15 cellular contexts compared by ENCODE assay signal in the genomic region with DNA sequence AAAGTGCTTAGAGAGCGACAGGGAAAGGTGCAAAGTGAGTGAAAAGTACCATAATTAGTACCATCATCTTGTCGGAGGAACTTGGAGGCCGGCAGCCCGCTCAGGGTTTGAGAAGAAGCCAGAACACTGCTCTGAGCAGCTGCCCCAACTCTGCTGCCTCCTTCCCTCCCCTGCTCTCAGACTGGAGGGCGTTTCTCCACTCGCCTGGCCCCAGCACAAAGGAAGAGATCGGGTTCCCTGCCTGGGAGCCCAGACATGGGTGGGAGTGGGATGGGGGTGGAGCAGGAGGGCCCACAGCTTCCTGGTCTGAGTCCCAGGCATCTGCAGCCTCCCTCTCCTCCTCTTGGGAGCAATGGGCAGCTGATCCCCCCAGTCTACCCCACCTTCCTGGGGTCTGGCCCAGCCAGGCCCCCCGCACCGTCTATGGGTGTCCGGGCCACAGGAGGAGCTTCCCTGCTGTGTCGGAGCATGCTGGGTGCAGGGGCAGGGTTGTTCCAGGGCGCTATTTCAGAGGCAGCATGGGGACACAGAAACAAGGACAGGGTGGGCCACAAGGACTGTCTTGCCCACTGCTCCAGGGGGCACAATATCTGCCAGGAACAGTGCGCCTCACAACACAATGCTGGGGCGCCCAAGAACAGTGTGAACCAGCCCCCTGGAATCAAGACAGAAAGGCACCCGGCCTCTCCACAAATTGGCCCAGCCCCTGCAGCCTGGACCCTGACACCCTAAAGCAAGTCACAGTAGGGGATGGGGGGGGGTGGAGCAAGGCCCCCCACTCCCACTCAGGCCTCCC. TPM values are rescaled to one million over a fixed set of nuclear protein-coding genes. Genes with fewer than 3 reads are reported as not detected.
DNase-seq lines count a peak whose midpoint lies in the region; TF ChIP-seq lines count a peak whose summit lies in the region.
"Had no signal": no experiment of that assay in that cellular context is flagged by ENCODE, and none has a peak within 500 bp of the region (broad histone marks: within the 10 kb centered on the region; RNA-seq: fewer than 3 reads in every experiment).

No MANE protein-coding gene starts in this region.

- TF ChIP-seq POLR2A in ovary (IDR thresholded peaks at IDR 0.05) = no peak

- 39 to 42% (median 42%) methylated on average over 15 of the region's 15 CpGs for WGBS in ovary, 3 donors

- peak overlapping the region; percentile 50 for H3K27ac Mint-ChIP-seq in neural progenitor cell
- H3K27ac Mint-ChIP-seq: natural killer cell had no signal

- H3K9me3 Mint-ChIP-seq in neural progenitor cell = peaks cover 2% of the 10 kb centered on the region
- H3K9me3 Mint-ChIP-seq: natural killer cell; stimulated activated effector memory CD8-positive, alpha-beta T cell treated with anti-CD3 and anti-CD28 coated beads, Interleukin-12 subunit alpha, Interleukin-12 subunit beta, amount 100 ng/mL, for 72 hours had no signal

- H3K27me3 ChIP-seq in adipocyte (replicated peaks; ENCODE audit: control insufficient read depth, insufficient read depth, low read length) = no peaks in the 10 kb centered on the region
- peaks cover 18% of the 10 kb centered on the region for H3K27me3 ChIP-seq in neural progenitor cell
- H3K27me3 ChIP-seq in ovary = no peaks in the 10 kb centered on the region
- H3K27me3 ChIP-seq: SJSA1 had no signal

- H3K79me2 ChIP-seq in neural progenitor cell (ENCODE audit: low read depth) = no peaks in the 10 kb centered on the region

- no peak overlapping the region for H3K4me3 Mint-ChIP-seq in neural progenitor cell
- H3K4me3 Mint-ChIP-seq: natural killer cell had no signal

- TF ChIP-seq EP300 in Ishikawa (IDR thresholded peaks at IDR 0.05; ENCODE audit: borderline replicate concordance) (peak; percentile 46; the same call in 1 of the 2 replicates), ovary (IDR thresholded peaks at IDR 0.05) (no peak)

- no peaks in the 10 kb centered on the region for H3K36me3 Mint-ChIP-seq in neural progenitor cell
- H3K36me3 Mint-ChIP-seq: natural killer cell had no signal

- H3K4me1 Mint-ChIP-seq in neural progenitor cell = peaks cover 24% of the 10 kb centered on the region

- H4K20me1 ChIP-seq in neural progenitor cell (ENCODE audit: low read depth) = no peaks in the 10 kb centered on the region

- TF ChIP-seq RAD21 in Ishikawa (IDR thresholded peaks at IDR 0.05; ENCODE audit: low read depth) = no peak

- peaks cover 13% of the 10 kb centered on the region for H3K27me3 Mint-ChIP-seq in neural progenitor cell (ENCODE audit: insufficient read depth, low read depth)

- H3K4me3 ChIP-seq in adipocyte (ENCODE audit: low read length) (no peak overlapping the region), neural progenitor cell (no peak overlapping the region), ovary (no peak overlapping the region)
- H3K4me3 ChIP-seq: colonic mucosa, SJSA1 had no signal

- H3K4me2 ChIP-seq in neural progenitor cell = no peak overlapping the region

- H3K9ac ChIP-seq in adipocyte (ENCODE audit: low read length) = no peak overlapping the region
- H3K9ac ChIP-seq in neural progenitor cell = no peak overlapping the region

- no peaks in the 10 kb centered on the region for H3F3A ChIP-seq in neural progenitor cell (ENCODE audit: low read depth)

- H3K36me3 ChIP-seq in adipocyte (ENCODE audit: control insufficient read depth, insufficient read depth, low read length, severe bottlenecking) = no peaks in the 10 kb centered on the region
- H3K36me3 ChIP-seq in neural progenitor cell = no peaks in the 10 kb centered on the region
- no peaks in the 10 kb centered on the region for H3K36me3 ChIP-seq in ovary
- H3K36me3 ChIP-seq: colonic mucosa had no signal

- TF ChIP-seq CTCF in neural progenitor cell (IDR thresholded peaks at IDR 0.05) (no peak), ovary (IDR thresholded peaks at IDR 0.05) (no peak)

- intact Hi-C loops in ovary (cut with DNase I) = loop anchor here in 1 of 4 donors (5.0 kb wide), 1 partner anchor 34 kb away; no protein-coding TSS in a partner anchor

- no peak overlapping the region for H3K27ac ChIP-seq in neural progenitor cell
- H3K27ac ChIP-seq in ovary = no peak overlapping the region
- H3K27ac ChIP-seq: colonic mucosa, SJSA1 had no signal

- H2AFZ ChIP-seq in neural progenitor cell (replicated peaks) = no peak overlapping the region

- H3K4me1 ChIP-seq in adipocyte (ENCODE audit: control insufficient read depth, insufficient read depth, low read length) = peaks cover 11% of the 10 kb centered on the region
- peaks cover 11% of the 10 kb centered on the region for H3K4me1 ChIP-seq in neural progenitor cell
- H3K4me1 ChIP-seq in ovary (ENCODE audit: insufficient read depth) = peaks cover 11% of the 10 kb centered on the region

- no peaks in the 10 kb centered on the region for H3K9me3 ChIP-seq in adipocyte (ENCODE audit: control insufficient read depth, low read length)
- H3K9me3 ChIP-seq in neural progenitor cell (ENCODE audit: low read depth) = no peaks in the 10 kb centered on the region
- H3K9me3 ChIP-seq in ovary = no peaks in the 10 kb centered on the region
- H3K9me3 ChIP-seq: colonic mucosa, SJSA1 had no signal

- peak; percentile 36 to 50 for DNase-seq in activated CD4-positive, alpha-beta T cell treated with anti-CD3 and anti-CD28 coated beads, Interleukin-2, amount 50 U/mL, for 48 hours
- no peak for DNase-seq in activated CD4-positive, alpha-beta T cell treated with anti-CD3 and anti-CD28 coated beads for 4 hours
- DNase-seq in adipocyte (ENCODE audit: low read depth) = peak; percentile 44
- no peak for DNase-seq in neural progenitor cell (ENCODE audit: low spot score)
- no peak for DNase-seq in ovary
- DNase-seq in NCI-H2196 (lab: John Stamatoyannopoulos, UW; ENCODE audit: unreplicated experiment) = no peak
- no peak for DNase-seq in DMS153 treated with DMSO at 0.1 percent for 48 hours (lab: John Stamatoyannopoulos, UW; ENCODE audit: unreplicated experiment)
- DNase-seq: amygdala; colonic mucosa; GDM1; natural killer cell; stimulated activated CD4-positive, alpha-beta T cell treated with anti-CD3 and anti-CD28 coated beads, Interleukin-4, amount 100 ng/mL, for 4 hours had no signal

TF ChIP-seq in Ishikawa, 13 proteins besides CTCF, POLR2A, EP300 and RAD21:
- 0 out of 2 replicates have a peak, but pooled peaks have one; percentile 46 for TF ChIP-seq TCF12 (IDR thresholded peaks at IDR 0.05; ENCODE audit: low read depth)
- TF ChIP-seq, protein P1, sequence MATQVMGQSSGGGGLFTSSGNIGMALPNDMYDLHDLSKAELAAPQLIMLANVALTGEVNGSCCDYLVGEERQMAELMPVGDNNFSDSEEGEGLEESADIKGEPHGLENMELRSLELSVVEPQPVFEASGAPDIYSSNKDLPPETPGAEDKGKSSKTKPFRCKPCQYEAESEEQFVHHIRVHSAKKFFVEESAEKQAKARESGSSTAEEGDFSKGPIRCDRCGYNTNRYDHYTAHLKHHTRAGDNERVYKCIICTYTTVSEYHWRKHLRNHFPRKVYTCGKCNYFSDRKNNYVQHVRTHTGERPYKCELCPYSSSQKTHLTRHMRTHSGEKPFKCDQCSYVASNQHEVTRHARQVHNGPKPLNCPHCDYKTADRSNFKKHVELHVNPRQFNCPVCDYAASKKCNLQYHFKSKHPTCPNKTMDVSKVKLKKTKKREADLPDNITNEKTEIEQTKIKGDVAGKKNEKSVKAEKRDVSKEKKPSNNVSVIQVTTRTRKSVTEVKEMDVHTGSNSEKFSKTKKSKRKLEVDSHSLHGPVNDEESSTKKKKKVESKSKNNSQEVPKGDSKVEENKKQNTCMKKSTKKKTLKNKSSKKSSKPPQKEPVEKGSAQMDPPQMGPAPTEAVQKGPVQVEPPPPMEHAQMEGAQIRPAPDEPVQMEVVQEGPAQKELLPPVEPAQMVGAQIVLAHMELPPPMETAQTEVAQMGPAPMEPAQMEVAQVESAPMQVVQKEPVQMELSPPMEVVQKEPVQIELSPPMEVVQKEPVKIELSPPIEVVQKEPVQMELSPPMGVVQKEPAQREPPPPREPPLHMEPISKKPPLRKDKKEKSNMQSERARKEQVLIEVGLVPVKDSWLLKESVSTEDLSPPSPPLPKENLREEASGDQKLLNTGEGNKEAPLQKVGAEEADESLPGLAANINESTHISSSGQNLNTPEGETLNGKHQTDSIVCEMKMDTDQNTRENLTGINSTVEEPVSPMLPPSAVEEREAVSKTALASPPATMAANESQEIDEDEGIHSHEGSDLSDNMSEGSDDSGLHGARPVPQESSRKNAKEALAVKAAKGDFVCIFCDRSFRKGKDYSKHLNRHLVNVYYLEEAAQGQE (IDR thresholded peaks at IDR 0.05; ENCODE audit: low read depth) = no peak
TF ChIP-seq in Ishikawa: peak in this region for 1.

RNA-seq across cellular contexts. Expression of a gene that starts 4.8 kb away (rescaled TPM):
- total RNA-seq in neural progenitor cell (ENCODE audit: low replicate concordance) = 0.21 and 0.50 TPM in 2 replicates
- total RNA-seq in ovary = 1 to 10 TPM in 5 of 7 donors, under 1 TPM in 2; 0.35 to 8.3 (median 1.9) TPM
- polyA plus RNA-seq in ovary = 1 to 10 TPM; 1.1 to 3.1 TPM

RNA-seq across cellular contexts. Expression of a gene that starts 24.9 kb away (rescaled TPM):
- not detected in 2 replicates for total RNA-seq in neural progenitor cell (ENCODE audit: low replicate concordance)
- 1 to 10 TPM in 4 of 7 donors, under 1 TPM in 2, not detected in 1; 0.73 to 4.5 (median 1.2) TPM for total RNA-seq in ovary
- under 1 TPM in 1 of 2 donors, not detected in 1; 0.46 TPM for polyA plus RNA-seq in ovary
- total RNA-seq: SJSA1 had no signal

RNA-seq across cellular contexts. Expression of a gene that starts 47.5 kb away (rescaled TPM):
- total RNA-seq in neural progenitor cell (ENCODE audit: low replicate concordance) (6.2 and 23.1 TPM in 2 replicates), ovary (10 to 100 TPM; 11.0 to 31.2 (median 20.6) TPM)
- 10 to 100 TPM in 1 of 2 donors, 1 to 10 TPM in 1; 3.1 to 22.0 TPM for polyA plus RNA-seq in ovary

Comparison
In these comparisons a context has a peak if more than half of its experiments do, and no peak if none do; other contexts are left out.
1. DNase-seq: peak in activated CD4-positive, alpha-beta T cell treated with anti-CD3 and anti-CD28 coated beads, Interleukin-2, amount 50 U/mL, for 48 hours (2 of 2) and adipocyte (single experiment); none in activated CD4-positive, alpha-beta T cell treated with anti-CD3 and anti-CD28 coated beads for 4 hours (0 of 2), neural progenitor cell (single experiment), ovary (0 of 5), NCI-H2196 (single experiment) and DMS153 treated with DMSO at 0.1 percent for 48 hours (single experiment).